In genomic region chr15:43792761-43793493, GRCh38 we compare ENCODE assay signal across 8 cellular contexts. TPM values are rescaled to one million over a fixed set of nuclear protein-coding genes. Genes with fewer than 3 reads are reported as not detected.
DNase-seq lines count a peak whose midpoint lies in the region; ATAC-seq and TF ChIP-seq lines count a peak whose summit lies in the region.

No MANE protein-coding gene starts in this region.

- WGBS in esophagus muscularis mucosa, result 2% methylated on average over 29 of the region's 33 CpGs

- POLR2A ChIA-PET in HEK293 (lab: Yijun Ruan, JAX), result interaction anchor here (2.0 kb wide), 1 partner anchor 32 kb away, joined by 12 read pairs; the partner anchor contains the start of gene MFAP1
- POLR2A ChIA-PET in activated CD4-positive, alpha-beta memory T cell treated with anti-CD3 and anti-CD28 coated beads for 36 hours (lab: Charles Lee), result interaction anchor here (0.8 to 4.5 kb wide), 6 partner anchors 8 to 47 kb away, joined by 5 to 21 read pairs (median 10); partner anchors contain the start of genes ELL3, HYPK, MFAP1 and PDIA3

- peak overlapping the region; percentile 74 for H3K4me3 ChIP-seq in AG09309 (ENCODE audit: control insufficient read depth, low read depth, low read length)
- H3K4me3 ChIP-seq in HEK293 (ENCODE audit: low read depth, low read length), result peak overlapping the region; percentile 97
- H3K4me3 ChIP-seq in esophagus muscularis mucosa, result peak overlapping the region; percentile 92 to 98 (median 96)

- intact Hi-C loops in activated CD4-positive, alpha-beta memory T cell treated with anti-CD3 and anti-CD28 coated beads for 36 hours (cut with micrococcal nuclease), result loop anchor here (1.0 to 2.0 kb wide), 4 partner anchors 7 to 44 kb away; partner anchors contain the start of genes HYPK, MFAP1 and SERINC4
- intact Hi-C loops in esophagus muscularis mucosa (cut with DNase I), result no loop called here

- TF ChIP-seq CTCF in AG09309 (IDR thresholded peaks at IDR 0.05; ENCODE audit: control insufficient read depth, insufficient read depth, low read depth, low read length, missing control alignments) (peak; percentile 25), HEK293 (tag by site-specific recombination; IDR thresholded peaks at IDR 0.05) (no peak), esophagus muscularis mucosa (IDR thresholded peaks at IDR 0.05) (peak in 1 of 3 experiments; percentile 3), nephron (IDR thresholded peaks at IDR 0.05; ENCODE audit: unreplicated experiment in 3 of 3) (no peak)

- H3K4me1 ChIP-seq in HEK293 (ENCODE audit: control insufficient read depth, insufficient read depth, low read length) (no peaks in the 10 kb centered on the region), esophagus muscularis mucosa (peaks cover 36 to 55% (median 52%) of the 10 kb centered on the region in 4 donors)

- no peak for DNase-seq in AG09309 (ENCODE audit: low read depth)
- peak; percentile 64 for DNase-seq in activated CD4-positive, alpha-beta memory T cell treated with anti-CD3 and anti-CD28 coated beads for 36 hours
- no peak for DNase-seq in esophagus muscularis mucosa (ENCODE audit: extremely low spot score)
- DNase-seq in GDM1 (lab: John Stamatoyannopoulos, UW), result no peak

- TF ChIP-seq POLR2A in esophagus muscularis mucosa (IDR thresholded peaks at IDR 0.05; ENCODE audit: low read depth), result no peak

- CTCF ChIA-PET in HEK293 (lab: Yijun Ruan, JAX), result interaction anchor here (0.5 to 1.0 kb wide), 2 partner anchors 16 to 485 kb away, joined by 4 read pairs; partner anchors contain the start of gene ELL3
- CTCF ChIA-PET in activated CD4-positive, alpha-beta memory T cell treated with anti-CD3 and anti-CD28 coated beads for 36 hours (lab: Charles Lee), result interaction anchor here (1.1 to 1.5 kb wide), 2 partner anchors 16 to 23 kb away, joined by 3 to 5 read pairs; partner anchors contain the start of gene ELL3

- H3K9me3 ChIP-seq in HEK293 (ENCODE audit: control insufficient read depth, insufficient read depth, low read depth, low read length), result no peaks in the 10 kb centered on the region
- no peaks in the 10 kb centered on the region for H3K9me3 ChIP-seq in esophagus muscularis mucosa

- peaks cover 38% of the 10 kb centered on the region for H3K4me1 Mint-ChIP-seq in activated CD4-positive, alpha-beta memory T cell treated with anti-CD3 and anti-CD28 coated beads for 36 hours (ENCODE audit: low read depth)
- H3K4me1 Mint-ChIP-seq in nephron, result peaks cover 39% of the 10 kb centered on the region

- H3K27me3 Mint-ChIP-seq in activated CD4-positive, alpha-beta memory T cell treated with anti-CD3 and anti-CD28 coated beads for 36 hours, result no peaks in the 10 kb centered on the region
- no peaks in the 10 kb centered on the region for H3K27me3 Mint-ChIP-seq in nephron (ENCODE audit: low read depth)

- H3K27me3 ChIP-seq in esophagus muscularis mucosa, result no peaks in the 10 kb centered on the region

- peaks cover 44% of the 10 kb centered on the region for H3K36me3 Mint-ChIP-seq in activated CD4-positive, alpha-beta memory T cell treated with anti-CD3 and anti-CD28 coated beads for 36 hours
- peaks cover 40% of the 10 kb centered on the region for H3K36me3 Mint-ChIP-seq in nephron (ENCODE audit: low read depth)

- H3K36me3 ChIP-seq in HEK293 (ENCODE audit: control insufficient read depth in 2 of 2, insufficient read depth in 1 of 2, low read length in 2 of 2) (peaks cover 0 to 43% of the 10 kb centered on the region in 2 experiments; a peak in 1 of 3 replicates), esophagus muscularis mucosa (peaks cover 10 to 45% (median 45%) of the 10 kb centered on the region in 4 donors)

- peak overlapping the region; percentile 60; the same call in 1 of the 2 replicates for H3K27ac ChIP-seq in HEK293 (ENCODE audit: extremely low read depth, low read depth, low read length)
- peak overlapping the region; percentile 98 to 99 (median 98) for H3K27ac ChIP-seq in esophagus muscularis mucosa (replicated peaks in 1 of 4)

- TF ChIP-seq EP300 in esophagus muscularis mucosa (IDR thresholded peaks at IDR 0.05), result no peak

- no peak for ATAC-seq in HG03196 (IDR thresholded peaks at IDR 0.05; ENCODE audit: unreplicated experiment)
- no peak for ATAC-seq in HG02642 (IDR thresholded peaks at IDR 0.05; ENCODE audit: poor library complexity, unreplicated experiment)

- peak overlapping the region; percentile 96 for H3K27ac Mint-ChIP-seq in activated CD4-positive, alpha-beta memory T cell treated with anti-CD3 and anti-CD28 coated beads for 36 hours
- peak overlapping the region; percentile 96 to 98 (median 97) for H3K27ac Mint-ChIP-seq in nephron

- peak overlapping the region; percentile 95 for H3K4me3 Mint-ChIP-seq in activated CD4-positive, alpha-beta memory T cell treated with anti-CD3 and anti-CD28 coated beads for 36 hours
- peak overlapping the region; percentile 96 to 99 (median 99) for H3K4me3 Mint-ChIP-seq in nephron

- no peaks in the 10 kb centered on the region for H3K9me3 Mint-ChIP-seq in activated CD4-positive, alpha-beta memory T cell treated with anti-CD3 and anti-CD28 coated beads for 36 hours
- H3K9me3 Mint-ChIP-seq in nephron, result no peaks in the 10 kb centered on the region

TF ChIP-seq in HEK293, 187 proteins besides CTCF, POLR2A, EP300 and RAD21:
- TF ChIP-seq EGR2 (tag by site-specific recombination; IDR thresholded peaks at IDR 0.05; ENCODE audit: low read depth) (peak; percentile 46; the same call in 1 of the 2 replicates), MZF1 (tag by site-specific recombination; IDR thresholded peaks at IDR 0.05; ENCODE audit: borderline replicate concordance) (no peak), ZFHX2 (tag by site-specific recombination; conservative IDR thresholded peaks at IDR 0.05) (0 out of 2 replicates have a peak, but pooled peaks have one; percentile 45)

RNA-seq across cellular contexts. Expression of gene SERF2, which starts 0.8 kb away (rescaled TPM):
- 100 to 1,000 TPM; 787 to 817 TPM for total RNA-seq in activated CD4-positive, alpha-beta memory T cell treated with anti-CD3 and anti-CD28 coated beads for 36 hours
- total RNA-seq in esophagus muscularis mucosa, result 100 to 1,000 TPM; 625 to 874 (median 721) TPM

RNA-seq across cellular contexts. Expression of gene SERINC4, which starts 7.1 kb away (rescaled TPM):
- total RNA-seq in activated CD4-positive, alpha-beta memory T cell treated with anti-CD3 and anti-CD28 coated beads for 36 hours, result under 1 TPM; 0.10 to 0.15 TPM
- not detected for total RNA-seq in esophagus muscularis mucosa

RNA-seq across cellular contexts. Expression of gene HYPK, which starts 7.5 kb away (rescaled TPM):
- 10 to 100 TPM; 16.7 to 19.1 TPM for total RNA-seq in activated CD4-positive, alpha-beta memory T cell treated with anti-CD3 and anti-CD28 coated beads for 36 hours
- 10 to 100 TPM in 1 of 4 donors, 1 to 10 TPM in 3; 4.8 to 12.0 (median 9.4) TPM for total RNA-seq in esophagus muscularis mucosa

RNA-seq across cellular contexts. Expression of gene ELL3, which starts 16.2 kb away (rescaled TPM):
- total RNA-seq in activated CD4-positive, alpha-beta memory T cell treated with anti-CD3 and anti-CD28 coated beads for 36 hours, result 1 to 10 TPM; 2.4 to 2.9 TPM
- total RNA-seq in esophagus muscularis mucosa, result 1 to 10 TPM; 3.0 to 7.7 (median 4.1) TPM

RNA-seq across cellular contexts. Expression of gene MFAP1, which starts 31.6 kb away (rescaled TPM):
- 10 to 100 TPM; 37.2 to 38.0 TPM for total RNA-seq in activated CD4-positive, alpha-beta memory T cell treated with anti-CD3 and anti-CD28 coated beads for 36 hours
- total RNA-seq in esophagus muscularis mucosa, result 10 to 100 TPM; 18.6 to 21.3 (median 19.7) TPM
